In the genomic region with DNA sequence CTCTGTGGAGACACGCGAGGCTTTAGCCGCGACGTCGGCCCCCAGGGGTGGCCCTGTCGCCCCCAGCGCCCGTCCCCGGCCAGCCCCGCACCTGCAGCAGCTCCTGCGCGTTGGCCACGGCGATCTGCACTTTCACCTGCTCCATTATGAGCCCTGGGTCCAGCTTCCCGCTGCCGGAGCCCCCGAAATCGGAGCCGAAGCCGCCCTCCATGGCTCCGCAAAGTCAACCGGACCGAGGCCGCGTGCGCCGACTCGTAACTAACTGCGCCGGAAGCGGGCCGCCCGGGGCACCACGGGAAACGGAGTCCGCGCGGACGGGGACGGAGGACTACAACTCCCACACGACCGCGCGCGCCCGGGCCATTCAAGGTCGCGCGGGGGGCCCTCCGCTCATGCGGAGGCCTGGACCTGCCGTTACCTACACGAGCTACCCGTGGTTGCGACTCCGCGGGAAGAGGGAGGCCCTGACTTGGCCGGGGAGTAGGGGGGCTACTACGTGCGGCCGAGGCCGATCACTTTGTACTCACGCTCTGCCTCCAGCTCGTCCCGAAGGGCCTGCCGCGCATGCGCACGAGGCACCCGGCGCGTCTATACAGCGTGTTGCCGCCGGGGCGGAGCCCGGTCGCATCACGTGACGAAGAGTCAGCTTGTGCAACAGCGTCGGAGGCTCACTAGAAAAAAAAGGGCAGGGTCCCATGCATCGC, we compare ENCODE assay signal across 8 cellular contexts. TPM values are rescaled to one million over a fixed set of nuclear protein-coding genes. Genes with fewer than 3 reads are reported as not detected.
A peak's percentile ranks its signal among the peaks of the same experiment; 100 is the strongest.
DNase-seq lines count a peak whose midpoint lies in the region; ATAC-seq, FAIRE-seq and TF ChIP-seq lines count a peak whose summit lies in the region.

Gene TIMM13, minus strand, starts transcription at position 264 of the 704 bp plus-strand sequence. Its CDS starts 53 bp downstream, at position 211.

- H3K27me3 Mint-ChIP-seq in activated naive CD4-positive, alpha-beta T cell treated with anti-CD3 and anti-CD28 coated beads for 36 hours (ENCODE audit: low read depth): no peaks in the 10 kb centered on the region

- ATAC-seq in HG02571 (IDR thresholded peaks at IDR 0.05; ENCODE audit: unreplicated experiment): peak; percentile 70

- H3K36me3 Mint-ChIP-seq in activated naive CD4-positive, alpha-beta T cell treated with anti-CD3 and anti-CD28 coated beads for 36 hours (ENCODE audit: low read depth): peaks cover 18% of the 10 kb centered on the region

- H3K27ac ChIP-seq in SK-N-MC: peak within 1 kb of the TSS; percentile 99
- H3K27ac ChIP-seq in neutrophil: peak within 1 kb of the TSS; percentile 87

- H3K4me1 Mint-ChIP-seq in activated naive CD4-positive, alpha-beta T cell treated with anti-CD3 and anti-CD28 coated beads for 36 hours (ENCODE audit: low read depth): peaks cover 13% of the 10 kb centered on the region

- H3K27ac Mint-ChIP-seq in activated naive CD4-positive, alpha-beta T cell treated with anti-CD3 and anti-CD28 coated beads for 36 hours: peak within 1 kb of the TSS; percentile 96

- TF ChIP-seq CTCF in GM06990 (IDR thresholded peaks at IDR 0.05; ENCODE audit: insufficient read depth, low read length, poor library complexity, severe bottlenecking): no peak
- peak; percentile 36 for TF ChIP-seq CTCF in neutrophil (IDR thresholded peaks at IDR 0.05)
- TF ChIP-seq CTCF in subcutaneous adipose tissue (IDR thresholded peaks at IDR 0.05; ENCODE audit: low read depth): no peak

- CTCF ChIA-PET in activated naive CD4-positive, alpha-beta T cell treated with anti-CD3 and anti-CD28 coated beads for 36 hours (lab: Charles Lee): interaction anchor here (1.3 kb wide), 1 partner anchor 35 kb away, joined by 4 read pairs; no protein-coding TSS in a partner anchor

- no peaks in the 10 kb centered on the region for H3K9me3 Mint-ChIP-seq in activated naive CD4-positive, alpha-beta T cell treated with anti-CD3 and anti-CD28 coated beads for 36 hours

- H3K27me3 ChIP-seq in GM06990 (replicated peaks; ENCODE audit: control insufficient read depth, insufficient read depth, low read length) (no peaks in the 10 kb centered on the region), neutrophil (no peaks in the 10 kb centered on the region)

- peak within 1 kb of the TSS; percentile 99 for H3K9ac ChIP-seq in SK-N-MC (ENCODE audit: insufficient read length)

- peak within 1 kb of the TSS; percentile 88 for H3K4me3 ChIP-seq in GM06990 (replicated peaks; ENCODE audit: low read depth, low read length)
- H3K4me3 ChIP-seq in SK-N-MC: peak within 1 kb of the TSS; percentile 99
- H3K4me3 ChIP-seq in neutrophil (ENCODE audit: low read depth in 1 of 2, low read length in 1 of 2): peak within 1 kb of the TSS; percentile 94 to 98

- DNase-seq in GM06990 (ENCODE audit: extremely low read depth, insufficient read length) (peak; percentile 98), NCI-H1048 (lab: John Stamatoyannopoulos, UW) (peak; percentile 94), SK-N-MC (ENCODE audit: low read depth, low spot score) (peak; percentile 72), frontal cortex (ENCODE audit: low spot score in 2 of 2) (peak; percentile 99)
- DNase-seq in activated naive CD4-positive, alpha-beta T cell treated with anti-CD3 and anti-CD28 coated beads for 36 hours: peak; percentile 96

- peaks cover 24% of the 10 kb centered on the region for H3K36me3 ChIP-seq in GM06990 (ENCODE audit: control insufficient read depth, insufficient read depth, low read length)
- peaks cover 46% of the 10 kb centered on the region for H3K36me3 ChIP-seq in SK-N-MC (ENCODE audit: insufficient read depth, low read length)
- H3K36me3 ChIP-seq in neutrophil: peaks cover 16% of the 10 kb centered on the region

- peaks cover 18 to 39% of the 10 kb centered on the region in 2 experiments for H3K4me1 ChIP-seq in neutrophil (ENCODE audit: control insufficient read depth in 1 of 2, insufficient read depth in 1 of 2, low read depth in 1 of 2, low read length in 1 of 2)

- intact Hi-C loops in activated naive CD4-positive, alpha-beta T cell treated with anti-CD3 and anti-CD28 coated beads for 36 hours (cut with micrococcal nuclease): loop anchor here (1.0 kb wide), 2 partner anchors 30 to 191 kb away; partner anchors contain the start of genes PLEKHJ1 and SF3A2

- peak within 1 kb of the TSS; percentile 93 for H3K4me3 Mint-ChIP-seq in activated naive CD4-positive, alpha-beta T cell treated with anti-CD3 and anti-CD28 coated beads for 36 hours

- no peak for FAIRE-seq in frontal cortex (lab: Jason Lieb, UNC)

- no peaks in the 10 kb centered on the region for H3K9me3 ChIP-seq in SK-N-MC (ENCODE audit: low read depth, low read length)
- no peaks in the 10 kb centered on the region for H3K9me3 ChIP-seq in neutrophil

RNA-seq across cellular contexts. Expression of gene TIMM13, which starts in this region (rescaled TPM):
- 10 to 100 TPM; 67.3 to 70.8 TPM for total RNA-seq in activated naive CD4-positive, alpha-beta T cell treated with anti-CD3 and anti-CD28 coated beads for 36 hours
- 18.3 TPM for total RNA-seq in frontal cortex
- 10 to 100 TPM; 15.8 to 33.7 (median 24.7) TPM for total RNA-seq in subcutaneous adipose tissue

Comparison
In these comparisons a context has a peak if more than half of its experiments do, and no peak if none do; other contexts are left out.
1. Peak in every context shown above with its lines: DNase-seq, ATAC-seq, H3K4me3 ChIP-seq and H3K27ac ChIP-seq.